13 cellular contexts compared by ENCODE assay signal in the genomic region with DNA sequence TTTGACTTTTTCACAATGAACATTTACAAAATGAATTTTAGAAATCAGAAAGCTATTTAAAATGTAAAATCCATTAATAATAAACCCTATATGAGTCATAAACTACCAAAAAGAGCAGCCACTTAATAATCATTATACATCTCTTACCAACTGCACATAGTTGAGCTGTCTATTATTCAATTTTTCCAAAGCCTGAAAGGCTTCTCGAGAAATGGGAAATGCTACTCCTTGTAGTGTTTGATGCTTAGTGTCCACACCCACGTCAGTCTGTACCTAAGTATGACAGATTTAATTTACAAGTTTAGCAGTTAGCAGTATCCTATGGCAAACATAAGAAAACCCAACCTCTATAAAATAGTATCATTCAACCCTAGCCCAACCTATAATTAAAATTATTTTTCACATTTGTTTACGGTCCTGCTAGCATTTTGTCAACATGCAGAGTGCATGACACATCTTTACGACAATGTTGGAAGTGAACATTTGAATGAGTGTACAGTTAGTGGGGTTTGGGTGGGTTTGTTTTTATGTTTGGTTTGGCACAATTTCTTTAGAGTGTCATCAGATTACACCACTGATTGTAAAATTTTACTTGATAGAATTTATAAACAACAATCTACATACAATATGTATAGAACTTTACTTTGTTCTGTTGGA. TPM values are rescaled to one million over a fixed set of nuclear protein-coding genes. Genes with fewer than 3 reads are reported as not detected.
DNase-seq lines count a peak whose midpoint lies in the region; ATAC-seq and TF ChIP-seq lines count a peak whose summit lies in the region.
"Had no signal": no experiment of that assay in that cellular context is flagged by ENCODE, and none has a peak within 500 bp of the region (broad histone marks: within the 10 kb centered on the region; RNA-seq: fewer than 3 reads in every experiment).

No MANE protein-coding gene starts in this region.

- H3K27ac ChIP-seq in IMR-90 (ENCODE audit: insufficient read depth, low read length) (no peak overlapping the region), PC-3 (ENCODE audit: low read length) (peak overlapping the region; percentile 75), hepatocyte (peak overlapping the region; percentile 2)
- no peak overlapping the region for H3K27ac ChIP-seq in CD4-positive, alpha-beta memory T cell (ENCODE audit: low read depth, low read length)
- H3K27ac ChIP-seq in CD8-positive, alpha-beta T cell (ENCODE audit: low read depth, low read length): no peak overlapping the region
- H3K27ac ChIP-seq: HL-60 had no signal

- no peak for DNase-seq in activated naive CD4-positive, alpha-beta T cell treated with anti-CD3 and anti-CD28 coated beads for 36 hours
- DNase-seq in activated naive CD4-positive, alpha-beta T cell treated with anti-CD3 and anti-CD28 coated beads, Interleukin-2, amount 50 U/mL, for 72 hours (ENCODE audit: low spot score in 2 of 2): no peak
- DNase-seq in IMR-90: peak; percentile 26
- peak; percentile 81 for DNase-seq in PC-3
- no peak for DNase-seq in hepatocyte (ENCODE audit: low spot score)
- no peak for DNase-seq in CD4-positive, alpha-beta memory T cell
- no peak for DNase-seq in NCI-H524 treated with DMSO at 0.1 percent for 48 hours (lab: John Stamatoyannopoulos, UW)
- DNase-seq in CD8-positive, alpha-beta T cell: no peak
- DNase-seq: DMS53, GF-D8 had no signal

- no peak overlapping the region for H3K4ac ChIP-seq in IMR-90 (ENCODE audit: low read depth, low read length)

- no peak overlapping the region for H3K4me2 ChIP-seq in IMR-90 (ENCODE audit: low read depth, low read length)
- H3K4me2 ChIP-seq in PC-3 (ENCODE audit: low read length): peak overlapping the region; percentile 71
- no peak overlapping the region for H3K4me2 ChIP-seq in hepatocyte

- H4K8ac ChIP-seq in IMR-90 (ENCODE audit: low read depth in 2 of 2, low read length in 2 of 2): no peak overlapping the region

- no peak for TF ChIP-seq POLR2A in IMR-90 (IDR thresholded peaks at IDR 0.05; ENCODE audit: low read depth, low read length)

- no peaks in the 10 kb centered on the region for H3K9me3 Mint-ChIP-seq in activated naive CD4-positive, alpha-beta T cell treated with anti-CD3 and anti-CD28 coated beads for 36 hours
- H3K9me3 Mint-ChIP-seq in activated naive CD4-positive, alpha-beta T cell treated with anti-CD3 and anti-CD28 coated beads, Interleukin-2, amount 50 U/mL, for 72 hours: no peaks in the 10 kb centered on the region
- H3K9me3 Mint-ChIP-seq in CD4-positive, alpha-beta memory T cell: no peaks in the 10 kb centered on the region
- peaks cover 2% of the 10 kb centered on the region for H3K9me3 Mint-ChIP-seq in CD8-positive, alpha-beta T cell

- H3K79me2 ChIP-seq in PC-3 (ENCODE audit: low read length) (peaks cover 14% of the 10 kb centered on the region), hepatocyte (peaks cover 11% of the 10 kb centered on the region)

- H3K9ac ChIP-seq in IMR-90 (ENCODE audit: low read depth, low read length): no peak overlapping the region
- H3K9ac ChIP-seq in PC-3 (ENCODE audit: low read length): peak overlapping the region; percentile 47

- H2BK120ac ChIP-seq in IMR-90 (ENCODE audit: low read depth, low read length): no peak overlapping the region

- peaks cover 20% of the 10 kb centered on the region for H3F3A ChIP-seq in PC-3 (ENCODE audit: low read length, unreplicated experiment)

- no peak for ATAC-seq in activated naive CD4-positive, alpha-beta T cell treated with anti-CD3 and anti-CD28 coated beads, Interleukin-2, amount 50 U/mL, for 72 hours
- ATAC-seq in IMR-90 (ENCODE audit: low read depth) (no peak), PC-3 (peak; percentile 61)
- ATAC-seq in CD8-positive, alpha-beta T cell: no peak
- ATAC-seq: HCT116 had no signal

- no CpG with 5 or more reads among the region's 4 CpGs for WGBS in IMR-90 (ENCODE audit: extremely low coverage in 2 of 2, insufficient read length in 1 of 2), 2 experiments
- 72% methylated on average over 4 of the region's 4 CpGs for WGBS in hepatocyte (ENCODE audit: low lambda C conversion rate, missing lambda C conversion rate)

- TF ChIP-seq CTCF in IMR-90 (conservative IDR thresholded peaks at IDR 0.05; ENCODE audit: low read depth, low read length): no peak
- TF ChIP-seq CTCF in PC-3 (conservative IDR thresholded peaks at IDR 0.05; ENCODE audit: low read depth, low read length): no peak
- TF ChIP-seq CTCF in hepatocyte (IDR thresholded peaks at IDR 0.05; ENCODE audit: poor library complexity): no peak
- no peak for TF ChIP-seq CTCF in CD8-positive, alpha-beta T cell (IDR thresholded peaks at IDR 0.05)

- H3K4me3 Mint-ChIP-seq in activated naive CD4-positive, alpha-beta T cell treated with anti-CD3 and anti-CD28 coated beads for 36 hours: no peak overlapping the region
- H3K4me3 Mint-ChIP-seq in CD4-positive, alpha-beta memory T cell: no peak overlapping the region
- H3K4me3 Mint-ChIP-seq in CD8-positive, alpha-beta T cell: no peak overlapping the region
- H3K4me3 Mint-ChIP-seq: CD14-positive monocyte had no signal

- H3K27me3 ChIP-seq in IMR-90 (ENCODE audit: control insufficient read depth, insufficient read depth, low read length) (no peaks in the 10 kb centered on the region), PC-3 (ENCODE audit: low read length) (no peaks in the 10 kb centered on the region), hepatocyte (no peaks in the 10 kb centered on the region)
- no peaks in the 10 kb centered on the region for H3K27me3 ChIP-seq in CD4-positive, alpha-beta memory T cell (ENCODE audit: insufficient read depth, low read length)
- no peaks in the 10 kb centered on the region for H3K27me3 ChIP-seq in CD8-positive, alpha-beta T cell (ENCODE audit: insufficient read depth, low read length)

- H3K9me3 ChIP-seq in IMR-90 (ENCODE audit: control insufficient read depth, insufficient read depth, low read length): no peaks in the 10 kb centered on the region
- no peaks in the 10 kb centered on the region for H3K9me3 ChIP-seq in PC-3 (ENCODE audit: low read length)
- H3K9me3 ChIP-seq in hepatocyte (ENCODE audit: low read depth): no peaks in the 10 kb centered on the region
- no peaks in the 10 kb centered on the region for H3K9me3 ChIP-seq in CD4-positive, alpha-beta memory T cell (ENCODE audit: control insufficient read depth in 1 of 2, low read length in 2 of 2)
- H3K9me3 ChIP-seq in CD8-positive, alpha-beta T cell (ENCODE audit: low read length): no peaks in the 10 kb centered on the region

- no peak overlapping the region for H3K14ac ChIP-seq in IMR-90 (replicated peaks; ENCODE audit: low read depth, low read length)

- H2AFZ ChIP-seq in IMR-90 (replicated peaks; ENCODE audit: low read length, poor library complexity) (no peak overlapping the region), PC-3 (ENCODE audit: low read length) (no peak overlapping the region), hepatocyte (no peak overlapping the region)

- peaks cover 15% of the 10 kb centered on the region for H3K36me3 ChIP-seq in IMR-90 (ENCODE audit: control insufficient read depth, insufficient read depth, low read length)
- peaks cover 48% of the 10 kb centered on the region for H3K36me3 ChIP-seq in PC-3 (ENCODE audit: low read depth, low read length)
- H3K36me3 ChIP-seq in hepatocyte (replicated peaks; ENCODE audit: insufficient read depth, low read depth): no peaks in the 10 kb centered on the region
- H3K36me3 ChIP-seq in CD4-positive, alpha-beta memory T cell (ENCODE audit: insufficient read depth, low read length): peaks cover 49% of the 10 kb centered on the region
- peaks cover 46% of the 10 kb centered on the region for H3K36me3 ChIP-seq in CD8-positive, alpha-beta T cell (ENCODE audit: insufficient read depth, low read length)

- no peak overlapping the region for H2AK5ac ChIP-seq in IMR-90 (ENCODE audit: low read depth, low read length)

- no peak overlapping the region for H2BK15ac ChIP-seq in IMR-90 (ENCODE audit: low read depth, low read length)

- no peak overlapping the region for H2BK5ac ChIP-seq in IMR-90 (ENCODE audit: low read depth, low read length, poor library complexity, severe bottlenecking)

- no peak overlapping the region for H4K91ac ChIP-seq in IMR-90 (ENCODE audit: insufficient read depth, low read depth, low read length)

- H3K4me3 ChIP-seq in IMR-90 (ENCODE audit: insufficient read depth, low read depth, low read length) (no peak overlapping the region), PC-3 (ENCODE audit: low read length) (peak overlapping the region; percentile 32; the same call in 1 of the 2 replicates), hepatocyte (no peak overlapping the region)
- H3K4me3 ChIP-seq in CD4-positive, alpha-beta memory T cell (ENCODE audit: low read length in 2 of 2): no peak overlapping the region
- no peak overlapping the region for H3K4me3 ChIP-seq in CD8-positive, alpha-beta T cell (ENCODE audit: low read depth, low read length)

- in situ Hi-C loops in IMR-90 (cut with MboI; ENCODE audit: low sequenced_read_pairs): no loop called here

- peaks cover 27% of the 10 kb centered on the region for H3K36me3 Mint-ChIP-seq in activated naive CD4-positive, alpha-beta T cell treated with anti-CD3 and anti-CD28 coated beads for 36 hours (ENCODE audit: low read depth)
- H3K36me3 Mint-ChIP-seq in activated naive CD4-positive, alpha-beta T cell treated with anti-CD3 and anti-CD28 coated beads, Interleukin-2, amount 50 U/mL, for 72 hours: peaks cover 0 to 6% of the 10 kb centered on the region in 2 donors
- H3K36me3 Mint-ChIP-seq in CD4-positive, alpha-beta memory T cell: peaks cover 26 to 64% of the 10 kb centered on the region in 2 donors
- H3K36me3 Mint-ChIP-seq in CD8-positive, alpha-beta T cell: peaks cover 61% of the 10 kb centered on the region

- dilution Hi-C loops in IMR-90 (cut with HindIII; ENCODE audit: low sequenced_read_pairs, unreplicated experiment): no loop called here

- CTCF ChIA-PET in activated naive CD4-positive, alpha-beta T cell treated with anti-CD3 and anti-CD28 coated beads for 36 hours (lab: Charles Lee): no interaction called here
- CTCF ChIA-PET in IMR-90 (lab: Yijun Ruan, JAX) (no interaction called here), PC-3 (lab: Charles Lee) (interaction anchor here (0.7 kb wide), 1 partner anchor 8 kb away, joined by 4 read pairs; a partner anchor contains a TSS)
- CTCF ChIA-PET in CD4-positive, alpha-beta memory T cell (lab: Charles Lee; ENCODE audit: partially characterized antibody): no interaction called here
- CTCF ChIA-PET in CD8-positive, alpha-beta T cell (lab: Charles Lee): no interaction called here

- no peak for TF ChIP-seq RAD21 in IMR-90 (IDR thresholded peaks at IDR 0.05; ENCODE audit: low read length)

- H3K27me3 Mint-ChIP-seq in activated naive CD4-positive, alpha-beta T cell treated with anti-CD3 and anti-CD28 coated beads for 36 hours (ENCODE audit: low read depth): no peaks in the 10 kb centered on the region
- H3K27me3 Mint-ChIP-seq in CD4-positive, alpha-beta memory T cell: no peaks in the 10 kb centered on the region
- H3K27me3 Mint-ChIP-seq in CD8-positive, alpha-beta T cell (ENCODE audit: low read depth): no peaks in the 10 kb centered on the region

- no peak overlapping the region for H2BK20ac ChIP-seq in IMR-90 (ENCODE audit: low read depth, low read length)

- H3K9me2 ChIP-seq in PC-3 (replicated peaks; ENCODE audit: low read length): no peaks in the 10 kb centered on the region
- no peaks in the 10 kb centered on the region for H3K9me2 ChIP-seq in hepatocyte (replicated peaks; ENCODE audit: insufficient read depth)

- peak overlapping the region; percentile 46 for H3K27ac Mint-ChIP-seq in activated naive CD4-positive, alpha-beta T cell treated with anti-CD3 and anti-CD28 coated beads for 36 hours
- no peak overlapping the region for H3K27ac Mint-ChIP-seq in activated naive CD4-positive, alpha-beta T cell treated with anti-CD3 and anti-CD28 coated beads, Interleukin-2, amount 50 U/mL, for 72 hours
- H3K27ac Mint-ChIP-seq in CD4-positive, alpha-beta memory T cell: no peak overlapping the region
- H3K27ac Mint-ChIP-seq in CD8-positive, alpha-beta T cell: no peak overlapping the region
- H3K27ac Mint-ChIP-seq: CD14-positive monocyte had no signal

- peaks cover 2 to 6% of the 10 kb centered on the region in 2 experiments; a peak in 2 of 4 replicates for H3K79me1 ChIP-seq in IMR-90 (ENCODE audit: low read depth in 1 of 2, low read length in 2 of 2)

- H3K23ac ChIP-seq in IMR-90 (ENCODE audit: low read depth, low read length): no peak overlapping the region

- H3K56ac ChIP-seq in IMR-90 (ENCODE audit: extremely low read depth, insufficient read depth, low read length): no peak overlapping the region

- no TSS peak for BruUV-seq in IMR-90 (replicated peaks; lab: Mats Ljungman, UMichigan)
- no TSS peak for BruUV-seq in PC-3 (replicated peaks; lab: Mats Ljungman, UMichigan)

- H3K4me1 Mint-ChIP-seq in activated naive CD4-positive, alpha-beta T cell treated with anti-CD3 and anti-CD28 coated beads for 36 hours (ENCODE audit: low read depth): peaks cover 12% of the 10 kb centered on the region
- H3K4me1 Mint-ChIP-seq in CD4-positive, alpha-beta memory T cell: peaks cover 3 to 4% (median 4%) of the 10 kb centered on the region in 4 donors
- H3K4me1 Mint-ChIP-seq in CD8-positive, alpha-beta T cell (ENCODE audit: low read depth): peaks cover 12% of the 10 kb centered on the region

- no peaks in the 10 kb centered on the region for H3K9me1 ChIP-seq in IMR-90 (ENCODE audit: insufficient read depth, low read length)

- no peak overlapping the region for H3K18ac ChIP-seq in IMR-90 (ENCODE audit: low read depth, low read length)

- POLR2A ChIA-PET in IMR-90 (lab: Charles Lee; ENCODE audit: unreplicated experiment) (no interaction called here), PC-3 (lab: Charles Lee; ENCODE audit: unreplicated experiment) (interaction anchor here (1.1 kb wide), 1 partner anchor 8 kb away, joined by 7 read pairs; a partner anchor contains a TSS)
- POLR2A ChIA-PET in CD4-positive, alpha-beta memory T cell (lab: Charles Lee; ENCODE audit: partially characterized antibody): interaction anchor here (2.9 kb wide), 1 partner anchor 9 kb away, joined by 16 read pairs; a partner anchor contains a TSS
- POLR2A ChIA-PET in CD8-positive, alpha-beta T cell (lab: Charles Lee): no interaction called here

- H4K5ac ChIP-seq in IMR-90 (ENCODE audit: low read depth, low read length): no peak overlapping the region

- H4K20me1 ChIP-seq in IMR-90 (ENCODE audit: insufficient read depth, low read length): no peaks in the 10 kb centered on the region; the same call in 1 of the 2 replicates
- no peaks in the 10 kb centered on the region for H4K20me1 ChIP-seq in PC-3 (ENCODE audit: low read length)
- peaks cover under 1% of the 10 kb centered on the region for H4K20me1 ChIP-seq in hepatocyte (ENCODE audit: insufficient read depth, poor library complexity, severe bottlenecking)

- H2AK9ac ChIP-seq in IMR-90 (replicated peaks; ENCODE audit: low read depth, low read length, poor library complexity): no peak overlapping the region

- intact Hi-C loops in activated naive CD4-positive, alpha-beta T cell treated with anti-CD3 and anti-CD28 coated beads for 36 hours (cut with micrococcal nuclease): loop anchor here (1.0 kb wide), 1 partner anchor 8 kb away; no protein-coding TSS in a partner anchor
- intact Hi-C loops in IMR-90 (cut with micrococcal nuclease): no loop called here
- intact Hi-C loops in PC-3 (cut with micrococcal nuclease): loop anchor here (5.0 kb wide), 2 partner anchors 40 to 85 kb away; a partner anchor contains a TSS
- intact Hi-C loops in CD4-positive, alpha-beta memory T cell (cut with micrococcal nuclease): no loop called here
- intact Hi-C loops in CD8-positive, alpha-beta T cell (cut with DNase I, micrococcal nuclease): no loop called here

- H3K4me1 ChIP-seq in IMR-90 (ENCODE audit: control insufficient read depth, insufficient read depth, low read length) (no peaks in the 10 kb centered on the region), PC-3 (ENCODE audit: insufficient read depth, low read length) (peaks cover 50% of the 10 kb centered on the region), hepatocyte (ENCODE audit: insufficient read depth) (peaks cover 10% of the 10 kb centered on the region)
- peaks cover 3% of the 10 kb centered on the region for H3K4me1 ChIP-seq in CD4-positive, alpha-beta memory T cell (ENCODE audit: insufficient read depth, low read length)
- peaks cover 3% of the 10 kb centered on the region for H3K4me1 ChIP-seq in CD8-positive, alpha-beta T cell (ENCODE audit: insufficient read depth, low read length)

RNA-seq across cellular contexts. Expression of a gene that starts 8.4 kb away (rescaled TPM):
- 10 to 100 TPM; 12.9 to 15.3 TPM for total RNA-seq in activated naive CD4-positive, alpha-beta T cell treated with anti-CD3 and anti-CD28 coated beads for 36 hours
- 10 to 100 TPM; 17.2 to 28.2 TPM for total RNA-seq in activated naive CD4-positive, alpha-beta T cell treated with anti-CD3 and anti-CD28 coated beads, Interleukin-2, amount 50 U/mL, for 72 hours
- 141 and 248 TPM in 2 replicates for total RNA-seq in IMR-90 (2012; rRNA removed)
- polyA plus RNA-seq in IMR-90 (2012; rRNA removed): 49.7 and 67.0 TPM in 2 replicates
- polyA plus RNA-seq in IMR-90 (2012; cell fraction: cytosol; rRNA removed): 12.1 and 14.3 TPM in 2 replicates
- polyA plus RNA-seq in IMR-90 (2012; cell fraction: nucleus; rRNA removed; ENCODE audit: low replicate concordance): 4.4 and 27.8 TPM in 2 replicates
- 167 and 226 TPM in 2 replicates for total RNA-seq in PC-3 (2014; rRNA removed)
- total RNA-seq in hepatocyte: 144 and 162 TPM in 2 replicates
- 55.3 and 66.0 TPM in 2 replicates for polyA plus RNA-seq in hepatocyte
- 10 to 100 TPM; 31.0 to 32.4 TPM for total RNA-seq in CD4-positive, alpha-beta memory T cell
- polyA plus RNA-seq in CD4-positive, alpha-beta memory T cell: 10 to 100 TPM; 13.1 to 15.0 TPM
- 10 to 100 TPM; 74.1 to 82.2 TPM for total RNA-seq in CD8-positive, alpha-beta T cell

RNA-seq across cellular contexts. Expression of a gene that starts 38.2 kb away (rescaled TPM):
- total RNA-seq in activated naive CD4-positive, alpha-beta T cell treated with anti-CD3 and anti-CD28 coated beads for 36 hours: 1 to 10 TPM; 1.4 to 2.1 TPM
- 1 to 10 TPM; 1.5 to 2.8 TPM for total RNA-seq in activated naive CD4-positive, alpha-beta T cell treated with anti-CD3 and anti-CD28 coated beads, Interleukin-2, amount 50 U/mL, for 72 hours
- 21.0 and 29.7 TPM in 2 replicates for total RNA-seq in IMR-90 (2012; rRNA removed)
- polyA plus RNA-seq in IMR-90 (2012; rRNA removed): 6.1 and 8.7 TPM in 2 replicates
- 3.1 and 4.4 TPM in 2 replicates for polyA plus RNA-seq in IMR-90 (2012; cell fraction: cytosol; rRNA removed)
- polyA plus RNA-seq in IMR-90 (2012; cell fraction: nucleus; rRNA removed; ENCODE audit: low replicate concordance): 1.6 and 7.0 TPM in 2 replicates
- total RNA-seq in PC-3 (2014; rRNA removed): 7.9 and 9.0 TPM in 2 replicates
- 45.4 and 47.1 TPM in 2 replicates for total RNA-seq in hepatocyte
- 12.4 and 15.6 TPM in 2 replicates for polyA plus RNA-seq in hepatocyte
- total RNA-seq in CD4-positive, alpha-beta memory T cell: 1 to 10 TPM; 3.7 to 4.7 TPM
- polyA plus RNA-seq in CD4-positive, alpha-beta memory T cell: 1 to 10 TPM; 3.0 to 3.8 TPM
- total RNA-seq in CD8-positive, alpha-beta T cell: 1 to 10 TPM; 3.5 to 4.0 TPM

RNA-seq across cellular contexts. Expression of a gene that starts 38.9 kb away (rescaled TPM):
- 10 to 100 TPM; 24.2 to 24.5 TPM for total RNA-seq in activated naive CD4-positive, alpha-beta T cell treated with anti-CD3 and anti-CD28 coated beads for 36 hours
- 10 to 100 TPM; 11.6 to 31.0 TPM for total RNA-seq in activated naive CD4-positive, alpha-beta T cell treated with anti-CD3 and anti-CD28 coated beads, Interleukin-2, amount 50 U/mL, for 72 hours
- total RNA-seq in IMR-90 (2012; rRNA removed): 27.6 and 30.8 TPM in 2 replicates
- polyA plus RNA-seq in IMR-90 (2012; rRNA removed): 8.8 and 12.6 TPM in 2 replicates
- polyA plus RNA-seq in IMR-90 (2012; cell fraction: cytosol; rRNA removed): 2.5 and 2.9 TPM in 2 replicates
- polyA plus RNA-seq in IMR-90 (2012; cell fraction: nucleus; rRNA removed; ENCODE audit: low replicate concordance): 5.8 and 30.1 TPM in 2 replicates
- 5.6 and 8.9 TPM in 2 replicates for total RNA-seq in PC-3 (2014; rRNA removed)
- total RNA-seq in hepatocyte: 15.9 and 21.9 TPM in 2 replicates
- 5.1 and 9.0 TPM in 2 replicates for polyA plus RNA-seq in hepatocyte
- 10 to 100 TPM; 64.0 to 73.1 TPM for total RNA-seq in CD4-positive, alpha-beta memory T cell
- polyA plus RNA-seq in CD4-positive, alpha-beta memory T cell: 10 to 100 TPM; 31.3 to 35.9 TPM
- total RNA-seq in CD8-positive, alpha-beta T cell: 10 to 100 TPM; 19.6 to 22.3 TPM

RNA-seq across cellular contexts. Expression of a gene that starts 39.1 kb away (rescaled TPM):
- 10 to 100 TPM in 1 of 2 experiments, 1 to 10 TPM in 1; 8.1 to 10.5 TPM for total RNA-seq in activated naive CD4-positive, alpha-beta T cell treated with anti-CD3 and anti-CD28 coated beads for 36 hours
- total RNA-seq in activated naive CD4-positive, alpha-beta T cell treated with anti-CD3 and anti-CD28 coated beads, Interleukin-2, amount 50 U/mL, for 72 hours: 10 to 100 TPM; 12.6 to 22.5 TPM
- total RNA-seq in IMR-90 (2012; rRNA removed): 44.8 and 58.6 TPM in 2 replicates
- 4.4 and 5.1 TPM in 2 replicates for polyA plus RNA-seq in IMR-90 (2012; rRNA removed)
- polyA plus RNA-seq in IMR-90 (2012; cell fraction: cytosol; rRNA removed): 0.62 and 0.97 TPM in 2 replicates
- polyA plus RNA-seq in IMR-90 (2012; cell fraction: nucleus; rRNA removed; ENCODE audit: low replicate concordance): 0.75 and 6.8 TPM in 2 replicates
- total RNA-seq in PC-3 (2014; rRNA removed): 9.1 and 14.6 TPM in 2 replicates
- total RNA-seq in hepatocyte: 17.7 and 26.8 TPM in 2 replicates
- 12.7 and 15.0 TPM in 2 replicates for polyA plus RNA-seq in hepatocyte
- total RNA-seq in CD4-positive, alpha-beta memory T cell: 10 to 100 TPM; 25.5 to 25.6 TPM
- polyA plus RNA-seq in CD4-positive, alpha-beta memory T cell: 10 to 100 TPM; 25.4 to 26.8 TPM
- 10 to 100 TPM; 10.3 to 12.6 TPM for total RNA-seq in CD8-positive, alpha-beta T cell

Comparison
In these comparisons a context has a peak if more than half of its experiments do, and no peak if none do; other contexts are left out.
1. DNase-seq: peak in IMR-90 (single experiment) and PC-3 (single experiment); none in activated naive CD4-positive, alpha-beta T cell treated with anti-CD3 and anti-CD28 coated beads for 36 hours (single experiment), activated naive CD4-positive, alpha-beta T cell treated with anti-CD3 and anti-CD28 coated beads, Interleukin-2, amount 50 U/mL, for 72 hours (0 of 2), hepatocyte (single experiment), CD4-positive, alpha-beta memory T cell (0 of 5), NCI-H524 treated with DMSO at 0.1 percent for 48 hours (single experiment) and CD8-positive, alpha-beta T cell (0 of 7).
2. H3K27ac ChIP-seq: peak in PC-3 (single experiment) and hepatocyte (single experiment); none in IMR-90 (single experiment), CD4-positive, alpha-beta memory T cell (single experiment) and CD8-positive, alpha-beta T cell (single experiment).
3. intact Hi-C loops: an anchor here in activated naive CD4-positive, alpha-beta T cell treated with anti-CD3 and anti-CD28 coated beads for 36 hours (1.0 kb wide) and PC-3 (5.0 kb wide); none called in IMR-90, CD4-positive, alpha-beta memory T cell and CD8-positive, alpha-beta T cell.
4. POLR2A ChIA-PET loops: an anchor here in PC-3 (1.1 kb wide) and CD4-positive, alpha-beta memory T cell (2.9 kb wide); none called in IMR-90 and CD8-positive, alpha-beta T cell.